Comparison of ENCODE assay signal across 7 cellular contexts in the genomic region with DNA sequence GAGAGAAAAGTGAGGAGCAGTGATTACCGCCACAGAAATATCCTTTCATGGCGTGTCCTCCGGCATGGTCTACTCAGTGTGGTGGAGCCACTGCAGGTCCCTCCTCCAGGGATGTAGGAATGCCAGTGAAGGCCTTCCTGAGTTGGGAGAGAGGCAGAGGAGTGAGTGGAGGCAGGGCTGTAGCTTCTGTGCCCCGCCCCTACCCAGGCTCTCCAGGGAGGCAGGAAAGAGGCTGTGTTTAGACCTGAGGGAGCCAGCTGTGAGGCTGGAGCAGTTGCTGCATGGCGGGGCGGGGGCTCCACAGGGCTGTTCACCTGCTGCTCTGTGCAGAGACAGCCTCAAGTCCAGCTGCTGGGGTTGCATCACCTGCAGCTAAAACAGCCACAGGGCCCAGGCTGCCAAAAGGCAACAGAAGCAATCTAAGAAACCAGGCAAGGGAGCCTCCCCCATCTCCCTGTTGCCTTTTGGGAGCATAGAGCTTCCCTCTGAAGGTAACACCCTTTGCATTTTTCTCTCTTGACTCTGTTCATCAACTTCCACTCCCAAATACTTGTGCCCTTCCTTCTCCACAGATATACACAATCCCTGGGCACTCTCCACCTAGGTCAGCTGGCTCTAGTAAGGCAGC. TPM values are rescaled to one million over a fixed set of nuclear protein-coding genes. Genes with fewer than 3 reads are reported as not detected.
DNase-seq lines count a peak whose midpoint lies in the region; FAIRE-seq and TF ChIP-seq lines count a peak whose summit lies in the region.
"Had no signal": no experiment of that assay in that cellular context is flagged by ENCODE, and none has a peak within 500 bp of the region (broad histone marks: within the 10 kb centered on the region; RNA-seq: fewer than 3 reads in every experiment).

No MANE protein-coding gene starts in this region.

- no peak overlapping the region for H2BK12ac ChIP-seq in mesenchymal stem cell (ENCODE audit: low read length in 2 of 2)

- no peak overlapping the region for H3K27ac Mint-ChIP-seq in activated naive CD4-positive, alpha-beta T cell treated with anti-CD3 and anti-CD28 coated beads for 36 hours

- no peak overlapping the region for H2AK5ac ChIP-seq in mesenchymal stem cell (ENCODE audit: low read length, severe bottlenecking)

- TF ChIP-seq POLR2A in H54 (IDR thresholded peaks at IDR 0.05; ENCODE audit: low read depth, low read length) (0 out of 2 replicates have a peak, but pooled peaks have one; percentile 13), lower leg skin (IDR thresholded peaks at IDR 0.05) (no peak)

- no peaks in the 10 kb centered on the region for H3K27me3 Mint-ChIP-seq in activated naive CD4-positive, alpha-beta T cell treated with anti-CD3 and anti-CD28 coated beads for 36 hours (ENCODE audit: low read depth)

- CTCF ChIA-PET in activated naive CD4-positive, alpha-beta T cell treated with anti-CD3 and anti-CD28 coated beads for 36 hours (lab: Charles Lee), result interaction anchor here (0.6 to 14.7 kb wide), 8 partner anchors 7 to 412 kb away, joined by 3 to 171 read pairs (median 4); partner anchors contain the start of genes MINDY1 and MLLT11

- TF ChIP-seq CTCF in lower leg skin (IDR thresholded peaks at IDR 0.05), result no peak

- peak; percentile 90 for DNase-seq in H54 (ENCODE audit: insufficient read length, low spot score)
- DNase-seq in NCI-H526 treated with DMSO at 0.1 percent for 48 hours (lab: John Stamatoyannopoulos, UW), result peak; percentile 68
- DNase-seq in mesenchymal stem cell, result no peak
- no peak for DNase-seq in dedifferentiated amniotic fluid mesenchymal stem cell (ENCODE audit: extremely low spot score)
- no peak for DNase-seq in activated naive CD4-positive, alpha-beta T cell treated with anti-CD3 and anti-CD28 coated beads for 36 hours
- DNase-seq in lower leg skin (ENCODE audit: low spot score in 2 of 2), result no peak

- no peak overlapping the region for H3K23ac ChIP-seq in mesenchymal stem cell (ENCODE audit: low read length in 2 of 2)

- peak overlapping the region; percentile 56 for H4K8ac ChIP-seq in mesenchymal stem cell (ENCODE audit: low read length)

- H3K36me3 Mint-ChIP-seq in activated naive CD4-positive, alpha-beta T cell treated with anti-CD3 and anti-CD28 coated beads for 36 hours (ENCODE audit: low read depth), result no peaks in the 10 kb centered on the region

- peak overlapping the region; percentile 34 for H2AFZ ChIP-seq in mesenchymal stem cell (ENCODE audit: low read depth, low read length)

- H4K91ac ChIP-seq in mesenchymal stem cell (ENCODE audit: low read length), result no peak overlapping the region

- H3K9ac ChIP-seq in mesenchymal stem cell (ENCODE audit: low read length), result no peak overlapping the region

- H3K18ac ChIP-seq in mesenchymal stem cell (ENCODE audit: low read depth in 1 of 2, low read length in 2 of 2), result no peak overlapping the region

- no peak overlapping the region for H3K4ac ChIP-seq in mesenchymal stem cell (ENCODE audit: low read depth in 1 of 2, low read length in 2 of 2)

- no peaks in the 10 kb centered on the region for H3K9me3 Mint-ChIP-seq in activated naive CD4-positive, alpha-beta T cell treated with anti-CD3 and anti-CD28 coated beads for 36 hours

- H3K4me1 ChIP-seq in mesenchymal stem cell (ENCODE audit: control insufficient read depth, insufficient read depth, low read depth, low read length), result peaks cover 29% of the 10 kb centered on the region

- no peak overlapping the region for H3K14ac ChIP-seq in mesenchymal stem cell (ENCODE audit: low read length in 2 of 2)

- no peak overlapping the region for H2BK5ac ChIP-seq in mesenchymal stem cell (ENCODE audit: low read depth, low read length, poor library complexity, severe bottlenecking)

- no peaks in the 10 kb centered on the region for H3K9me3 ChIP-seq in mesenchymal stem cell (ENCODE audit: control insufficient read depth, low read length)

- H2BK120ac ChIP-seq in mesenchymal stem cell (ENCODE audit: low read depth, low read length), result no peak overlapping the region

- peaks cover 0 to under 1% of the 10 kb centered on the region in 2 experiments for H3K27me3 ChIP-seq in mesenchymal stem cell (ENCODE audit: control insufficient read depth in 1 of 2, insufficient read depth in 1 of 2, low read length in 2 of 2)

- no peak for FAIRE-seq in H54 (lab: Jason Lieb, UNC)

- H3K4me3 Mint-ChIP-seq in activated naive CD4-positive, alpha-beta T cell treated with anti-CD3 and anti-CD28 coated beads for 36 hours, result no peak overlapping the region

- H3K4me2 ChIP-seq in mesenchymal stem cell (ENCODE audit: low read length, poor library complexity, severe bottlenecking), result no peak overlapping the region

- H3K79me1 ChIP-seq in mesenchymal stem cell (replicated peaks; ENCODE audit: low read length, poor library complexity, severe bottlenecking), result no peaks in the 10 kb centered on the region

- H3K4me3 ChIP-seq in mesenchymal stem cell (ENCODE audit: insufficient read depth in 1 of 2, low read depth in 1 of 2, low read length in 2 of 2) (no peak overlapping the region), lower leg skin (ENCODE audit: low read depth, poor library complexity, severe bottlenecking) (no peak overlapping the region)

- H3K27ac ChIP-seq in mesenchymal stem cell (ENCODE audit: low read length, poor library complexity, severe bottlenecking), result no peak overlapping the region

- WGBS in mesenchymal stem cell, result 47% methylated on average over 6 of the region's 6 CpGs
- 68 to 84% methylated on average over 6 of the region's 6 CpGs for WGBS in lower leg skin, 2 donors

- intact Hi-C loops in activated naive CD4-positive, alpha-beta T cell treated with anti-CD3 and anti-CD28 coated beads for 36 hours (cut with micrococcal nuclease), result no loop called here
- intact Hi-C loops in lower leg skin (cut with DNase I; ENCODE audit: low total_unique reads), result no loop called here

- peaks cover 30% of the 10 kb centered on the region for H3K4me1 Mint-ChIP-seq in activated naive CD4-positive, alpha-beta T cell treated with anti-CD3 and anti-CD28 coated beads for 36 hours (ENCODE audit: low read depth)

- H2BK15ac ChIP-seq in mesenchymal stem cell (ENCODE audit: low read depth, poor library complexity, severe bottlenecking), result no peak overlapping the region

- H3K36me3 ChIP-seq in mesenchymal stem cell (ENCODE audit: control insufficient read depth in 1 of 2, insufficient read depth in 2 of 2, low read depth in 1 of 2, low read length in 2 of 2), result no peaks in the 10 kb centered on the region

RNA-seq across cellular contexts. Expression of gene ANXA9, which starts 0.8 kb away (rescaled TPM):
- 0.23 TPM for polyA plus RNA-seq in mesenchymal stem cell (2013, experiment 1 of 2)
- polyA plus RNA-seq in mesenchymal stem cell (2013, experiment 2 of 2), result 0.16 TPM
- total RNA-seq in activated naive CD4-positive, alpha-beta T cell treated with anti-CD3 and anti-CD28 coated beads for 36 hours, result not detected
- 100 to 1,000 TPM in 1 of 4 donors, 10 to 100 TPM in 3; 55.1 to 103 (median 82.4) TPM for total RNA-seq in lower leg skin
- total RNA-seq: osteocyte had no signal

RNA-seq across cellular contexts. Expression of gene CERS2, which starts 6.7 kb away (rescaled TPM):
- polyA plus RNA-seq in mesenchymal stem cell (2013, experiment 1 of 2), result 216 TPM
- 216 TPM for polyA plus RNA-seq in mesenchymal stem cell (2013, experiment 2 of 2)
- total RNA-seq in activated naive CD4-positive, alpha-beta T cell treated with anti-CD3 and anti-CD28 coated beads for 36 hours, result 100 to 1,000 TPM; 130 to 135 TPM
- total RNA-seq in lower leg skin, result 10 to 100 TPM; 28.8 to 50.1 (median 41.3) TPM

RNA-seq across cellular contexts. Expression of gene MINDY1, which starts 25.4 kb away (rescaled TPM):
- polyA plus RNA-seq in mesenchymal stem cell (2013, experiment 1 of 2), result 9.3 TPM
- 8.1 TPM for polyA plus RNA-seq in mesenchymal stem cell (2013, experiment 2 of 2)
- total RNA-seq in activated naive CD4-positive, alpha-beta T cell treated with anti-CD3 and anti-CD28 coated beads for 36 hours, result 10 to 100 TPM; 14.6 to 15.1 TPM
- total RNA-seq in lower leg skin, result 10 to 100 TPM; 28.5 to 36.6 (median 30.8) TPM

RNA-seq across cellular contexts. Expression of gene PRUNE1, which starts 27.0 kb away (rescaled TPM):
- 10.7 TPM for polyA plus RNA-seq in mesenchymal stem cell (2013, experiment 1 of 2)
- 9.8 TPM for polyA plus RNA-seq in mesenchymal stem cell (2013, experiment 2 of 2)
- total RNA-seq in activated naive CD4-positive, alpha-beta T cell treated with anti-CD3 and anti-CD28 coated beads for 36 hours, result 10 to 100 TPM; 13.3 to 15.9 TPM
- total RNA-seq in lower leg skin, result 10 to 100 TPM; 12.9 to 30.7 (median 22.9) TPM

RNA-seq across cellular contexts. Expression of gene BNIPL, which starts 55.1 kb away (rescaled TPM):
- 0.12 TPM for polyA plus RNA-seq in mesenchymal stem cell (2013, experiment 1 of 2)
- 0.12 TPM for polyA plus RNA-seq in mesenchymal stem cell (2013, experiment 2 of 2)
- total RNA-seq in activated naive CD4-positive, alpha-beta T cell treated with anti-CD3 and anti-CD28 coated beads for 36 hours, result 1 to 10 TPM; 1.1 to 1.3 TPM
- total RNA-seq in lower leg skin, result 100 to 1,000 TPM; 220 to 297 (median 254) TPM

Comparison
In these comparisons a context has a peak if more than half of its experiments do, and no peak if none do; other contexts are left out.
1. DNase-seq: peak in H54 (single experiment) and NCI-H526 treated with DMSO at 0.1 percent for 48 hours (single experiment); none in mesenchymal stem cell (single experiment), dedifferentiated amniotic fluid mesenchymal stem cell (single experiment), activated naive CD4-positive, alpha-beta T cell treated with anti-CD3 and anti-CD28 coated beads for 36 hours (single experiment) and lower leg skin (0 of 2).
2. RNA of gene ANXA9, which starts 0.8 kb away (total RNA-seq): 55.1 to 103 TPM in lower leg skin; not detected in activated naive CD4-positive, alpha-beta T cell treated with anti-CD3 and anti-CD28 coated beads for 36 hours; every median in the first group is over 10 times any median in the second.